1 cellular context compared by ENCODE assay signal in the genomic region with DNA sequence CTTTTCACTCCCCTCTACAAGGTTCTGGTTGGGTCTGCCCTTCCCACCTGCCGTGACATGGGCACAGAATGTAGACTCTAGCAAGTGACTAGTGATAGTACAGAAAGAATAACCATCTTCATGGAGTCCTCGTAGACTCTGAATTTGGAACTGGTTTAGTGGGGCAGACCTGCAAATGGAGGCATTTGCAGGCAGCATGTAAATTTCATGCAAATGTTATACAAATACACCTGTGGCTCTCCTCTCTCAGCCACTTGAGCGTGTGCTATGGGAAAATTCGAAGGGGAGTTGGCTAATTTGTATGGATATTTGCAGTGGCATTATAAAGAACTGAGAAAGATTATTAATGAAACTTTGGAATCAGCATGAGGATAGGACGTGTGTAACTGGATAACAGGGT.
TF ChIP-seq lines count a peak whose summit lies in the region.

No MANE protein-coding gene starts in this region.

TF ChIP-seq in GM23338, 12 proteins besides CTCF, POLR2A, EP300 and RAD21 (continued from another document):
- TF ChIP-seq, protein P1, sequence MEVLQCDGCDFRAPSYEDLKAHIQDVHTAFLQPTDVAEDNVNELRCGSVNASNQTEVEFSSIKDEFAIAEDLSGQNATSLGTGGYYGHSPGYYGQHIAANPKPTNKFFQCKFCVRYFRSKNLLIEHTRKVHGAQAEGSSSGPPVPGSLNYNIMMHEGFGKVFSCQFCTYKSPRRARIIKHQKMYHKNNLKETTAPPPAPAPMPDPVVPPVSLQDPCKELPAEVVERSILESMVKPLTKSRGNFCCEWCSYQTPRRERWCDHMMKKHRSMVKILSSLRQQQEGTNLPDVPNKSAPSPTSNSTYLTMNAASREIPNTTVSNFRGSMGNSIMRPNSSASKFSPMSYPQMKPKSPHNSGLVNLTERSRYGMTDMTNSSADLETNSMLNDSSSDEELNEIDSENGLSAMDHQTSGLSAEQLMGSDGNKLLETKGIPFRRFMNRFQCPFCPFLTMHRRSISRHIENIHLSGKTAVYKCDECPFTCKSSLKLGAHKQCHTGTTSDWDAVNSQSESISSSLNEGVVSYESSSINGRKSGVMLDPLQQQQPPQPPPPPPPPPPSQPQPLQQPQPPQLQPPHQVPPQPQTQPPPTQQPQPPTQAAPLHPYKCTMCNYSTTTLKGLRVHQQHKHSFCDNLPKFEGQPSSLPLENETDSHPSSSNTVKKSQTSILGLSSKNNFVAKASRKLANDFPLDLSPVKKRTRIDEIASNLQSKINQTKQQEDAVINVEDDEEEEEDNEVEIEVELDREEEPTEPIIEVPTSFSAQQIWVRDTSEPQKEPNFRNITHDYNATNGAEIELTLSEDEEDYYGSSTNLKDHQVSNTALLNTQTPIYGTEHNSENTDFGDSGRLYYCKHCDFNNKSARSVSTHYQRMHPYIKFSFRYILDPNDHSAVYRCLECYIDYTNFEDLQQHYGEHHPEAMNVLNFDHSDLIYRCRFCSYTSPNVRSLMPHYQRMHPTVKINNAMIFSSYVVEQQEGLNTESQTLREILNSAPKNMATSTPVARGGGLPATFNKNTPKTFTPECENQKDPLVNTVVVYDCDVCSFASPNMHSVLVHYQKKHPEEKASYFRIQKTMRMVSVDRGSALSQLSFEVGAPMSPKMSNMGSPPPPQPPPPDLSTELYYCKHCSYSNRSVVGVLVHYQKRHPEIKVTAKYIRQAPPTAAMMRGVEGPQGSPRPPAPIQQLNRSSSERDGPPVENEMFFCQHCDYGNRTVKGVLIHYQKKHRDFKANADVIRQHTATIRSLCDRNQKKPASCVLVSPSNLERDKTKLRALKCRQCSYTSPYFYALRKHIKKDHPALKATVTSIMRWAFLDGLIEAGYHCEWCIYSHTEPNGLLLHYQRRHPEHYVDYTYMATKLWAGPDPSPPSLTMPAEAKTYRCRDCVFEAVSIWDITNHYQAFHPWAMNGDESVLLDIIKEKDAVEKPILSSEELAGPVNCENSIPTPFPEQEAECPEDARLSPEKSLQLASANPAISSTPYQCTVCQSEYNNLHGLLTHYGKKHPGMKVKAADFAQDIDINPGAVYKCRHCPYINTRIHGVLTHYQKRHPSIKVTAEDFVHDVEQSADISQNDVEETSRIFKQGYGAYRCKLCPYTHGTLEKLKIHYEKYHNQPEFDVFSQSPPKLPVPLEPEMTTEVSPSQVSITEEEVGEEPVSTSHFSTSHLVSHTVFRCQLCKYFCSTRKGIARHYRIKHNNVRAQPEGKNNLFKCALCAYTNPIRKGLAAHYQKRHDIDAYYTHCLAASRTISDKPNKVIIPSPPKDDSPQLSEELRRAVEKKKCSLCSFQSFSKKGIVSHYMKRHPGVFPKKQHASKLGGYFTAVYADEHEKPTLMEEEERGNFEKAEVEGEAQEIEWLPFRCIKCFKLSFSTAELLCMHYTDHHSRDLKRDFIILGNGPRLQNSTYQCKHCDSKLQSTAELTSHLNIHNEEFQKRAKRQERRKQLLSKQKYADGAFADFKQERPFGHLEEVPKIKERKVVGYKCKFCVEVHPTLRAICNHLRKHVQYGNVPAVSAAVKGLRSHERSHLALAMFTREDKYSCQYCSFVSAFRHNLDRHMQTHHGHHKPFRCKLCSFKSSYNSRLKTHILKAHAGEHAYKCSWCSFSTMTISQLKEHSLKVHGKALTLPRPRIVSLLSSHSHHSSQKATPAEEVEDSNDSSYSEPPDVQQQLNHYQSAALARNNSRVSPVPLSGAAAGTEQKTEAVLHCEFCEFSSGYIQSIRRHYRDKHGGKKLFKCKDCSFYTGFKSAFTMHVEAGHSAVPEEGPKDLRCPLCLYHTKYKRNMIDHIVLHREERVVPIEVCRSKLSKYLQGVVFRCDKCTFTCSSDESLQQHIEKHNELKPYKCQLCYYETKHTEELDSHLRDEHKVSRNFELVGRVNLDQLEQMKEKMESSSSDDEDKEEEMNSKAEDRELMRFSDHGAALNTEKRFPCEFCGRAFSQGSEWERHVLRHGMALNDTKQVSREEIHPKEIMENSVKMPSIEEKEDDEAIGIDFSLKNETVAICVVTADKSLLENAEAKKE (CRISPR knock-in tag; IDR thresholded peaks at IDR 0.05): no peak
- TF ChIP-seq EZH2 (IDR thresholded peaks at IDR 0.05; ENCODE audit: low read depth, unreplicated experiment) (no peak), EZH2phosphoT487 (IDR thresholded peaks at IDR 0.05; ENCODE audit: unreplicated experiment) (no peak)
TF ChIP-seq in GM23338: peak in this region for 0.
